8 cellular contexts compared by ENCODE assay signal in the genomic region with DNA sequence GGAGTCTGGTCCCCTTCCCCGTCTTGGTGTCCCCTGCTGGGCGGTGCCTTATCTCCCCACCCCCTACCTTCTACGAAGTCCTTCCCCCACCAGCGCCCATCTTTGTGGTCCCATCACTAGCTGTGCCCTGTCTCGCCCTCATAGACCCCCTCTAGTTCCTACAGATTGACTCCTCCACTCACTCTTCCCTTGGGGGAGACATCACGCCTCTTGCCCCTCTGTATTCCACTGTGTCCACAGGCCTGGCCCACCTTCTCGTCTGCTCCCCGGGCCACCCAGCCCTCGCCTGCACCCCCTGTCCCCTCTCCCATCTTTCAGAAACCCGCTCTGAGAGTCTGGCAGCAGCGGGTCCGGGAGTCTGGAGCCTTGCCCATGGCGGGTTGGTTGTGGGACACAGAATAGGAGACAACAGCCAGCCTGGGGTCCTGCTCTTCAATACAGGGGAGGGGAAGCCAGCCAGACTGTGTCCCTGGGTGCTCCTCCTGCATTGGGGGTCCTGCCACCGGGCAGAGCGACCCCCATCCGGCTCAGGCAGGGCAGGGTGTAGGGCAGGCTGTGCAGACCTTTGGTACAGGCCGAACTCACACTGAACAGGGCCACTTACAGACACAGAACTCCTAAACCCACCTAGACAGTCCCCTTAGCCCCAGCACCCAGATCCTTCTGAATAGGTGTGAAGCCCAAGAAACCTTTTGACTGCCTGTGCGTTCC. TPM values are rescaled to one million over a fixed set of nuclear protein-coding genes. Genes with fewer than 3 reads are reported as not detected.
A peak's percentile ranks its signal among the peaks of the same experiment; 100 is the strongest.
DNase-seq lines count a peak whose midpoint lies in the region; ATAC-seq and TF ChIP-seq lines count a peak whose summit lies in the region.

No MANE protein-coding gene starts in this region.

- ATAC-seq in gastrocnemius medialis (no peak), GM18519 (IDR thresholded peaks at IDR 0.05; ENCODE audit: low FRiP score, unreplicated experiment) (no peak), HG03460 (IDR thresholded peaks at IDR 0.05; ENCODE audit: unreplicated experiment) (no peak)

- TF ChIP-seq POLR2A in gastrocnemius medialis (IDR thresholded peaks at IDR 0.05), result no peak

- H2AFZ ChIP-seq in fibroblast of lung (ENCODE audit: low read length), result no peak overlapping the region

- intact Hi-C loops in gastrocnemius medialis (cut with DNase I; ENCODE audit: low total_unique reads), result loop anchor here (10.0 kb wide), 1 partner anchor 383 kb away; a partner anchor contains a TSS

- TF ChIP-seq CTCF in RWPE1 (conservative IDR thresholded peaks at IDR 0.05; ENCODE audit: low read depth) (no peak), fibroblast of lung (conservative IDR thresholded peaks at IDR 0.05 in 1 of 2, IDR thresholded peaks at IDR 0.05 in 1 of 2; ENCODE audit: low read depth in 1 of 2, low read length in 2 of 2) (no peak), gastrocnemius medialis (IDR thresholded peaks at IDR 0.05 in 4 of 5, conservative IDR thresholded peaks at IDR 0.05 in 1 of 5) (no peak)

- H3K9ac ChIP-seq in fibroblast of lung (ENCODE audit: insufficient read depth, low read length), result peak overlapping the region; percentile 36

- CTCF ChIA-PET in RWPE1 (lab: Yijun Ruan, JAX), result interaction anchor here (0.6 kb wide), 1 partner anchor 879 kb away, joined by 5 read pairs; no protein-coding TSS in a partner anchor

- H3K36me3 ChIP-seq in fibroblast of lung (ENCODE audit: control insufficient read depth, insufficient read depth, low read length) (peaks cover 8% of the 10 kb centered on the region), gastrocnemius medialis (peaks cover 0 to 19% of the 10 kb centered on the region in 2 donors)

- POLR2A ChIA-PET in RWPE1 (lab: Yijun Ruan, JAX; ENCODE audit: low non-redundant PET), result no interaction called here

- peak; percentile 35 for DNase-seq in NCI-H1436 (lab: John Stamatoyannopoulos, UW)
- no peak for DNase-seq in NCI-H1436 treated with DMSO at 0.1 percent for 48 hours (lab: John Stamatoyannopoulos, UW)
- DNase-seq in RWPE1 (ENCODE audit: low spot score), result no peak
- no peak for DNase-seq in fibroblast of lung (ENCODE audit: low read depth in 2 of 2)
- DNase-seq in gastrocnemius medialis, result no peak
- no peak for DNase-seq in A172 (ENCODE audit: low spot score)

- in situ Hi-C loops in gastrocnemius medialis (cut with MboI; ENCODE audit: low sequenced_read_pairs in 4 of 4), result no loop called here

- H3K4me2 ChIP-seq in fibroblast of lung (ENCODE audit: extremely low read depth, insufficient read depth, low read length), result peak overlapping the region; percentile 87

- no peaks in the 10 kb centered on the region for H3K27me3 ChIP-seq in fibroblast of lung (ENCODE audit: control insufficient read depth, insufficient read depth, low read length)
- no peaks in the 10 kb centered on the region for H3K27me3 ChIP-seq in gastrocnemius medialis

- no peaks in the 10 kb centered on the region for H3K9me3 ChIP-seq in fibroblast of lung (ENCODE audit: control insufficient read depth, insufficient read depth, low read depth, low read length)
- H3K9me3 ChIP-seq in gastrocnemius medialis, result no peaks in the 10 kb centered on the region

- H4K20me1 ChIP-seq in fibroblast of lung (ENCODE audit: control insufficient read depth, extremely low read depth, insufficient read depth, low read length), result no peaks in the 10 kb centered on the region

- H3K27ac ChIP-seq in RWPE1, result peak overlapping the region; percentile 96
- H3K27ac ChIP-seq in fibroblast of lung (ENCODE audit: insufficient read depth, low read length), result peak overlapping the region; percentile 31
- peak overlapping the region; percentile 74 to 97 (median 96) for H3K27ac ChIP-seq in gastrocnemius medialis

- H3K4me1 ChIP-seq in fibroblast of lung (ENCODE audit: control insufficient read depth, extremely low read depth, insufficient read depth, low read length) (peaks cover 2% of the 10 kb centered on the region), gastrocnemius medialis (peaks cover 38 to 39% of the 10 kb centered on the region in 2 donors)

- peaks cover 9% of the 10 kb centered on the region for H3K79me2 ChIP-seq in fibroblast of lung (ENCODE audit: control insufficient read depth, insufficient read depth, low read length)

- H3K4me3 ChIP-seq in fibroblast of lung (replicated peaks in 1 of 4; ENCODE audit: control extremely low read depth in 1 of 4, insufficient read depth in 1 of 4, low read depth in 3 of 4, low read length in 4 of 4) (peak overlapping the region; percentile 60 to 94 (median 70)), gastrocnemius medialis (peak overlapping the region; percentile 77 to 99 (median 96))

RNA-seq across cellular contexts. Expression of a gene that starts 1.1 kb away (rescaled TPM):
- total RNA-seq in fibroblast of lung (89.5 and 123 TPM in 2 replicates), gastrocnemius medialis (10 to 100 TPM; 33.5 to 99.8 (median 62.5) TPM)
- 46.1 and 62.4 TPM in 2 replicates for polyA plus RNA-seq in fibroblast of lung
- polyA plus RNA-seq in fibroblast of lung (2012), result 103 and 131 TPM in 2 replicates
- polyA minus RNA-seq in fibroblast of lung (ENCODE audit: low replicate concordance), result 113 and 132 TPM in 2 replicates
- total RNA-seq in A172 (2014; rRNA removed; shearing (Covaris generic)), result 94.5 and 118 TPM in 2 replicates

Comparison
In these comparisons a context has a peak if more than half of its experiments do, and no peak if none do; other contexts are left out.
1. H3K27ac ChIP-seq: peak in every context shown above with its lines; median percentile 96 in RWPE1; 96 in gastrocnemius medialis; 31 in fibroblast of lung.